In genomic region chr17:18816489-18817371, GRCh38 we compare ENCODE assay signal across 1 cellular context.
TF ChIP-seq lines count a peak whose summit lies in the region.
"Not testable (repeated sequence)": the region's sequence is repeated elsewhere in the genome, so short reads cannot be mapped to it uniquely, and the experiment has no call there.

No MANE protein-coding gene starts in this region.

TF ChIP-seq in K562, 482 proteins besides CTCF, POLR2A, EP300 and RAD21 (continued from another document and continues in another):
- TF ChIP-seq ZNF592 (IDR thresholded peaks at IDR 0.05): peak; percentile 93
- TF ChIP-seq ZNF740, ATF1, NR2C2 (CRISPR knock-in tag; IDR thresholded peaks at IDR 0.05): not testable (repeated sequence)
- 0 out of 4 replicates have a peak, but pooled peaks of 1 of the 2 experiments have one; percentile 54 for TF ChIP-seq ZNF740 (tag; IDR thresholded peaks at IDR 0.05)
- TF ChIP-seq ZFX (CRISPR knock-in tag; IDR thresholded peaks at IDR 0.05): peak; percentile 24; the same call in 1 of the 2 replicates
- peak; percentile 38; the same call in 1 of the 2 replicates for TF ChIP-seq ATF1 (tag; IDR thresholded peaks at IDR 0.05)
- peak; percentile 67; the same call in 1 of the 2 replicates for TF ChIP-seq HINFP (tag; conservative IDR thresholded peaks at IDR 0.05; ENCODE audit: low read depth)
- TF ChIP-seq ZNF197 (CRISPR knock-in tag; IDR thresholded peaks at IDR 0.05; ENCODE audit: low read depth): peak; percentile 82; the same call in 1 of the 2 replicates
- TF ChIP-seq ZNF311 (CRISPR knock-in tag; IDR thresholded peaks at IDR 0.05): peak; percentile 75; the same call in 1 of the 2 replicates
- TF ChIP-seq ZNF584 (CRISPR knock-in tag; IDR thresholded peaks at IDR 0.05; ENCODE audit: low read depth): peak; percentile 84; the same call in 1 of the 2 replicates
- TF ChIP-seq YY1 (IDR thresholded peaks at IDR 0.05; ENCODE audit: borderline replicate concordance in 1 of 3, control insufficient read depth in 1 of 3, extremely low read depth in 1 of 3, insufficient read depth in 3 of 3, insufficient read length in 1 of 3, insufficient replicate concordance in 2 of 3, low read depth in 1 of 3, low read length in 2 of 3): peak in 1 of 3 experiments; percentile 36
- TF ChIP-seq ZNF41 (CRISPR knock-in tag; conservative IDR thresholded peaks at IDR 0.05): peak; percentile 70; the same call in 1 of the 2 replicates
- peak; percentile 77 for TF ChIP-seq ATF4 (CRISPR knock-in tag; IDR thresholded peaks at IDR 0.05)
- TF ChIP-seq TCFL5 (CRISPR knock-in tag; conservative IDR thresholded peaks at IDR 0.05): peak; percentile 84; the same call in 1 of the 2 replicates
- peak; percentile 76; the same call in 1 of the 2 replicates for TF ChIP-seq ZBTB17 (CRISPR knock-in tag; IDR thresholded peaks at IDR 0.05)
- TF ChIP-seq THAP7 (CRISPR knock-in tag; IDR thresholded peaks at IDR 0.05): 0 out of 2 replicates have a peak, but pooled peaks have one; percentile 22
- TF ChIP-seq BCL6 (CRISPR knock-in tag; IDR thresholded peaks at IDR 0.05): peak; percentile 52; the same call in 1 of the 2 replicates
- peak; percentile 51; the same call in 1 of the 2 replicates for TF ChIP-seq ZNF398 (CRISPR knock-in tag; IDR thresholded peaks at IDR 0.05)
- peak; percentile 40; the same call in 1 of the 2 replicates for TF ChIP-seq TSHZ1 (CRISPR knock-in tag; IDR thresholded peaks at IDR 0.05)
- TF ChIP-seq SMAD3 (CRISPR knock-in tag; conservative IDR thresholded peaks at IDR 0.05): peak; percentile 53; the same call in 1 of the 2 replicates
- peak; percentile 64 for TF ChIP-seq ZNF239 (CRISPR knock-in tag; IDR thresholded peaks at IDR 0.05)
- peak; percentile 44; the same call in 1 of the 2 replicates for TF ChIP-seq TAL1 (IDR thresholded peaks at IDR 0.05)
- TF ChIP-seq NR2C2 (tag; IDR thresholded peaks at IDR 0.05): peak; percentile 59; the same call in 1 of the 2 replicates
- peak; percentile 88; the same call in 1 of the 2 replicates for TF ChIP-seq HIVEP1 (CRISPR knock-in tag; IDR thresholded peaks at IDR 0.05)
- peak; percentile 60 for TF ChIP-seq ARID1B (IDR thresholded peaks at IDR 0.05)
- peak; percentile 89 for TF ChIP-seq CREB3 (tag; conservative IDR thresholded peaks at IDR 0.05; ENCODE audit: low read depth)
- TF ChIP-seq PYGO2 (tag; IDR thresholded peaks at IDR 0.05): peak; percentile 78
- TF ChIP-seq ZNF644 (tag; IDR thresholded peaks at IDR 0.05; ENCODE audit: low read depth): peak; percentile 52; the same call in 1 of the 2 replicates
- peak; percentile 68; the same call in 1 of the 2 replicates for TF ChIP-seq ZNF76 (CRISPR knock-in tag; IDR thresholded peaks at IDR 0.05; ENCODE audit: borderline replicate concordance)
- peak; percentile 42 for TF ChIP-seq GMEB1 (CRISPR knock-in tag; IDR thresholded peaks at IDR 0.05)
- TF ChIP-seq IRF9 (tag; IDR thresholded peaks at IDR 0.05): peak; percentile 49; the same call in 1 of the 2 replicates
- TF ChIP-seq CXXC5 (CRISPR knock-in tag; IDR thresholded peaks at IDR 0.05): peak; percentile 72
- TF ChIP-seq ZNF583 (CRISPR knock-in tag; IDR thresholded peaks at IDR 0.05): peak; percentile 92
- TF ChIP-seq ZNF79 (CRISPR knock-in tag; IDR thresholded peaks at IDR 0.05; ENCODE audit: low read depth): peak; percentile 64; the same call in 1 of the 2 replicates
- TF ChIP-seq MECOM (CRISPR knock-in tag; IDR thresholded peaks at IDR 0.05): 0 out of 2 replicates have a peak, but pooled peaks have one; percentile 50
- TF ChIP-seq SMAD4 (CRISPR knock-in tag; conservative IDR thresholded peaks at IDR 0.05): peak; percentile 87
- TF ChIP-seq ZNF445 (CRISPR knock-in tag; IDR thresholded peaks at IDR 0.05; ENCODE audit: low read depth): 0 out of 2 replicates have a peak, but pooled peaks have one; percentile 15
- peak; percentile 78 for TF ChIP-seq ZNF175 (CRISPR knock-in tag; IDR thresholded peaks at IDR 0.05; ENCODE audit: low read depth)
- TF ChIP-seq RCOR1 (IDR thresholded peaks at IDR 0.05; ENCODE audit: borderline replicate concordance in 1 of 2, low read depth in 2 of 2, low read length in 2 of 2): peak in 1 of 2 experiments; percentile 63; a peak in 1 of 4 replicates
- TF ChIP-seq CBFA2T2 (conservative IDR thresholded peaks at IDR 0.05): peak; percentile 31
- peak; percentile 87 for TF ChIP-seq TCF15 (CRISPR knock-in tag; IDR thresholded peaks at IDR 0.05)
